ENCODE assay signal across 8 cellular contexts in the genomic region with DNA sequence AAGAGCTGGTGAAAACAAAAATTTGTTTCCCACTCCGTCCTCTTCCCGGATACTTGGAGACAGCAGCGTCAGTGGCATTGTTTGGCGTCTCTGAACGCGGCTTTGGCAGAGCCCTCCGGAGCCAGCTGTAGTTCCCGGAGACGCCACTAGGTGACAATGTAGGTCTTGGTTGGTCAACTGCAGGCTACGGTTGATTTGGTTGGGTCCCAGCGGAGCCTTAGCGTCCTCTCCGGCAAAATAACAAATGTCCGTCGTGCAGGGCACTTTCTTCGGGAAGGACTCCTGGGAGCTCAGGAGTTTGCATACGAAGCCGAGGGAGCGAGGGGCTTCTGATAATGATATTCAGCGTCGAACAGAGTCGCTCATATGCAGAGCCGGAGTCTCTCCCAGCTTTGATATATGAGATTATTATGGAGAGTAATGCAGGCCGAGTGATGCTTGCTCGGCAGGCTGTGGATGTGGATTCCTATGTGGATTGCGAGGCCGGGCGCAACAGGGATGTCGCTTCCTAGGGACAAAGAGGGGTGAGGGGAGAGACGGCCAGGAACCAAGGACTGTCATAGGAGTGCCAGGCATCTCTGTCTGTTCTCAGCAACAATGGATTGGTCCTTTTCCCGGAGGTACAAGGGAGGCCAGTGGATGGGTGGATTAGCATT.
A peak's percentile ranks its signal among the peaks of the same experiment; 100 is the strongest.
DNase-seq lines count a peak whose midpoint lies in the region; ATAC-seq and TF ChIP-seq lines count a peak whose summit lies in the region.

No MANE protein-coding gene starts in this region.

- H3K4me3 Mint-ChIP-seq in CD4-positive, CD25-positive, alpha-beta regulatory T cell, result peak overlapping the region in 2 of 4 donors; percentile 58 to 79

- peak in 1 of 2 donors; percentile 73 for ATAC-seq in CD4-positive, CD25-positive, alpha-beta regulatory T cell (ENCODE audit: low read depth in 2 of 2)
- ATAC-seq in GM19438 (IDR thresholded peaks at IDR 0.05; ENCODE audit: low read depth, unreplicated experiment), result peak; percentile 89

- H3K4me1 ChIP-seq in CD4-positive, CD25-positive, alpha-beta regulatory T cell (ENCODE audit: control insufficient read depth, insufficient read depth, low read length, poor library complexity, severe bottlenecking), result peaks cover 7% of the 10 kb centered on the region

- no peaks in the 10 kb centered on the region for H3K9me3 ChIP-seq in CD4-positive, CD25-positive, alpha-beta regulatory T cell (ENCODE audit: control insufficient read depth in 2 of 2, low read length in 2 of 2)

- peaks cover 45% of the 10 kb centered on the region for H3K27me3 Mint-ChIP-seq in CD4-positive, CD25-positive, alpha-beta regulatory T cell

- no peak overlapping the region for H3K27ac Mint-ChIP-seq in CD4-positive, CD25-positive, alpha-beta regulatory T cell

- peaks cover 4 to 9% (median 6%) of the 10 kb centered on the region in 4 donors for H3K4me1 Mint-ChIP-seq in CD4-positive, CD25-positive, alpha-beta regulatory T cell

- peak; percentile 48 to 67 (median 60) for DNase-seq in CD4-positive, CD25-positive, alpha-beta regulatory T cell
- DNase-seq in HL-60 (ENCODE audit: low read depth in 1 of 2, low spot score in 1 of 2), result peak; percentile 32 to 70
- peak; percentile 55 to 78 for DNase-seq in NOMO-1 (lab: John Stamatoyannopoulos, UW; ENCODE audit: unreplicated experiment in 2 of 2)
- peak; percentile 79 for DNase-seq in activated CD8-positive, alpha-beta memory T cell treated with anti-CD3 and anti-CD28 coated beads, Interleukin-2, amount 50 U/mL, for 4 hours
- peak; percentile 26 for DNase-seq in epithelial cell of proximal tubule (ENCODE audit: low read depth)
- DNase-seq in mucosa of gallbladder (ENCODE audit: low spot score), result peak; percentile 89
- DNase-seq in stimulated activated CD8-positive, alpha-beta memory T cell treated with anti-CD3 and anti-CD28 coated beads, Interleukin-4, amount 100 ng/mL, for 24 hours (ENCODE audit: low read depth), result peak; percentile 69

- H3K36me3 Mint-ChIP-seq in CD4-positive, CD25-positive, alpha-beta regulatory T cell, result no peaks in the 10 kb centered on the region

- peak; percentile 95 for TF ChIP-seq CTCF in HL-60 (IDR thresholded peaks at IDR 0.05; ENCODE audit: insufficient read depth, low read length)
- TF ChIP-seq CTCF in epithelial cell of proximal tubule (conservative IDR thresholded peaks at IDR 0.05; ENCODE audit: low read depth, low read length), result peak; percentile 95

- H3K27ac ChIP-seq in CD4-positive, CD25-positive, alpha-beta regulatory T cell (ENCODE audit: insufficient read depth, low read length, poor library complexity, severe bottlenecking), result no peak overlapping the region
- no peak overlapping the region for H3K27ac ChIP-seq in HL-60 (replicated peaks)

- peak overlapping the region; percentile 59 for H3K4me3 ChIP-seq in CD4-positive, CD25-positive, alpha-beta regulatory T cell (ENCODE audit: low read depth, low read length)
- no peak overlapping the region for H3K4me3 ChIP-seq in HL-60 (replicated peaks; ENCODE audit: insufficient read depth, low read length)
- H3K4me3 ChIP-seq in epithelial cell of proximal tubule (ENCODE audit: low read depth, low read length), result peak overlapping the region; percentile 39

- no peaks in the 10 kb centered on the region for H3K36me3 ChIP-seq in CD4-positive, CD25-positive, alpha-beta regulatory T cell (ENCODE audit: control insufficient read depth, insufficient read depth, low read length)

- H3K27me3 ChIP-seq in CD4-positive, CD25-positive, alpha-beta regulatory T cell (ENCODE audit: control insufficient read depth, insufficient read depth, low read length), result peaks cover 2% of the 10 kb centered on the region
- peaks cover 6% of the 10 kb centered on the region for H3K27me3 ChIP-seq in HL-60 (ENCODE audit: insufficient read depth, poor library complexity, severe bottlenecking)

- H3K9me3 Mint-ChIP-seq in CD4-positive, CD25-positive, alpha-beta regulatory T cell, result no peaks in the 10 kb centered on the region

Comparison
In these comparisons a context has a peak if more than half of its experiments do, and no peak if none do; other contexts are left out.
1. DNase-seq: peak in every context shown above with its lines; median percentile 89 in mucosa of gallbladder; 79 in activated CD8-positive, alpha-beta memory T cell treated with anti-CD3 and anti-CD28 coated beads, Interleukin-2, amount 50 U/mL, for 4 hours; 69 in stimulated activated CD8-positive, alpha-beta memory T cell treated with anti-CD3 and anti-CD28 coated beads, Interleukin-4, amount 100 ng/mL, for 24 hours; 66 in NOMO-1; 60 in CD4-positive, CD25-positive, alpha-beta regulatory T cell; 51 in HL-60; 26 in epithelial cell of proximal tubule.